1 cellular context compared by ENCODE assay signal in genomic region chr1:200263203-200263602, GRCh38.
A peak's percentile ranks its signal among the peaks of the same experiment; 100 is the strongest.
TF ChIP-seq lines count a peak whose summit lies in the region.

No MANE protein-coding gene starts in this region.

TF ChIP-seq in HepG2, 621 proteins besides CTCF, POLR2A, EP300 and RAD21 (continued from another document and continues in another):
- TF ChIP-seq IKZF5 (CRISPR knock-in tag; IDR thresholded peaks at IDR 0.05) (peak; percentile 88), HMGXB3 (CRISPR knock-in tag; IDR thresholded peaks at IDR 0.05; ENCODE audit: borderline replicate concordance) (peak; percentile 39; the same call in 1 of the 2 replicates), HNF1A (IDR thresholded peaks at IDR 0.05; ENCODE audit: low read depth) (no peak), HNF1A (CRISPR knock-in tag; IDR thresholded peaks at IDR 0.05; ENCODE audit: borderline replicate concordance) (no peak), ATF1 (CRISPR knock-in tag; IDR thresholded peaks at IDR 0.05) (0 out of 2 replicates have a peak, but pooled peaks have one; percentile 20), ZSCAN5A (CRISPR knock-in tag; IDR thresholded peaks at IDR 0.05; ENCODE audit: borderline replicate concordance) (peak; percentile 50; the same call in 1 of the 2 replicates), ZNF160 (CRISPR knock-in tag; IDR thresholded peaks at IDR 0.05) (no peak), SOX5 (CRISPR knock-in tag; IDR thresholded peaks at IDR 0.05; ENCODE audit: borderline replicate concordance) (peak; percentile 99), ZNF503 (CRISPR knock-in tag; IDR thresholded peaks at IDR 0.05) (0 out of 2 replicates have a peak, but pooled peaks have one; percentile 24), AHDC1 (CRISPR knock-in tag; IDR thresholded peaks at IDR 0.05; ENCODE audit: borderline replicate concordance) (peak; percentile 91), NR0B2 (CRISPR knock-in tag; IDR thresholded peaks at IDR 0.05) (no peak), NFKB2 (CRISPR knock-in tag; IDR thresholded peaks at IDR 0.05; ENCODE audit: borderline replicate concordance) (no peak), SCMH1 (CRISPR knock-in tag; IDR thresholded peaks at IDR 0.05; ENCODE audit: borderline replicate concordance) (no peak), NFIC (IDR thresholded peaks at IDR 0.05; ENCODE audit: low read length) (0 out of 2 replicates have a peak, but pooled peaks have one; percentile 77), ZNF614 (CRISPR knock-in tag; IDR thresholded peaks at IDR 0.05; ENCODE audit: borderline replicate concordance) (peak; percentile 80; the same call in 1 of the 2 replicates), STAG1 (CRISPR knock-in tag; IDR thresholded peaks at IDR 0.05) (no peak), ATF4 (CRISPR knock-in tag; IDR thresholded peaks at IDR 0.05) (peak in 1 of 2 experiments; percentile 43; a peak in 1 of 4 replicates), ZNF597 (CRISPR knock-in tag; IDR thresholded peaks at IDR 0.05) (no peak), NR2F2 (IDR thresholded peaks at IDR 0.05; ENCODE audit: borderline replicate concordance, low read depth) (no peak), EHMT2 (IDR thresholded peaks at IDR 0.05; ENCODE audit: borderline replicate concordance, low read depth, low read length) (peak; percentile 60; the same call in 1 of the 2 replicates), ZBTB26 (CRISPR knock-in tag; IDR thresholded peaks at IDR 0.05; ENCODE audit: borderline replicate concordance) (0 out of 2 replicates have a peak, but pooled peaks have one; percentile 34), ZNF709 (CRISPR knock-in tag; IDR thresholded peaks at IDR 0.05) (no peak), GMEB1 (CRISPR knock-in tag; IDR thresholded peaks at IDR 0.05; ENCODE audit: borderline replicate concordance) (0 out of 2 replicates have a peak, but pooled peaks have one; percentile 16), YEATS2 (CRISPR knock-in tag; IDR thresholded peaks at IDR 0.05; ENCODE audit: borderline replicate concordance) (peak; percentile 31; the same call in 1 of the 2 replicates), GZF1 (CRISPR knock-in tag; IDR thresholded peaks at IDR 0.05) (no peak)
